Comparison of ENCODE assay signal across 21 cellular contexts in genomic region chr6:25028346-25028745, GRCh38.
A peak's percentile ranks its signal among the peaks of the same experiment; 100 is the strongest.
DNase-seq lines count a peak whose midpoint lies in the region.
"Had no signal": no experiment of that assay in that cellular context is flagged by ENCODE, and none has a peak within 500 bp of the region (broad histone marks: within the 10 kb centered on the region; RNA-seq: fewer than 3 reads in every experiment).

No MANE protein-coding gene starts in this region.

- no peaks in the 10 kb centered on the region for H3K27me3 Mint-ChIP-seq in activated naive CD4-positive, alpha-beta T cell treated with anti-CD3 and anti-CD28 coated beads, Interleukin-2, amount 50 U/mL, for 24 hours
- H3K27me3 Mint-ChIP-seq in IgD-negative memory B cell, result no peaks in the 10 kb centered on the region
- no peaks in the 10 kb centered on the region for H3K27me3 Mint-ChIP-seq in activated CD4-positive, alpha-beta memory T cell treated with anti-CD3 and anti-CD28 coated beads for 36 hours
- H3K27me3 Mint-ChIP-seq: stimulated activated naive B cell treated with anti-CD40 and anti-IgM and Interleukin-4, amounts not matched to agents 10 μg/mL and 1 μg/mL and 100 μg/mL, for 72 hours had no signal

- H3K9me3 ChIP-seq in MG63, result no peaks in the 10 kb centered on the region
- H3K9me3 ChIP-seq: thoracic aorta had no signal

- H3K9me3 Mint-ChIP-seq in activated naive CD4-positive, alpha-beta T cell treated with anti-CD3 and anti-CD28 coated beads, Interleukin-2, amount 50 U/mL, for 24 hours, result no peaks in the 10 kb centered on the region
- H3K9me3 Mint-ChIP-seq in IgD-negative memory B cell, result no peaks in the 10 kb centered on the region
- no peaks in the 10 kb centered on the region for H3K9me3 Mint-ChIP-seq in activated CD4-positive, alpha-beta memory T cell treated with anti-CD3 and anti-CD28 coated beads for 36 hours
- H3K9me3 Mint-ChIP-seq: stimulated activated naive B cell treated with anti-CD40 and anti-IgM and Interleukin-4, amounts not matched to agents 10 μg/mL and 1 μg/mL and 100 μg/mL, for 72 hours had no signal

- CTCF ChIA-PET in activated CD4-positive, alpha-beta memory T cell treated with anti-CD3 and anti-CD28 coated beads for 36 hours (lab: Charles Lee), result interaction anchor here (1.3 to 6.7 kb wide), 13 partner anchors 9 to 170 kb away, joined by 3 to 110 read pairs (median 27); partner anchors contain the start of gene RIPOR2

- no peaks in the 10 kb centered on the region for H3K36me3 ChIP-seq in MG63
- H3K36me3 ChIP-seq: thoracic aorta had no signal

- peak overlapping the region; percentile 18 for H3K27ac Mint-ChIP-seq in activated naive CD4-positive, alpha-beta T cell treated with anti-CD3 and anti-CD28 coated beads, Interleukin-2, amount 50 U/mL, for 24 hours
- H3K27ac Mint-ChIP-seq in IgD-negative memory B cell, result peak overlapping the region in 2 of 3 donors; percentile 93
- peak overlapping the region; percentile 96 for H3K27ac Mint-ChIP-seq in activated CD4-positive, alpha-beta memory T cell treated with anti-CD3 and anti-CD28 coated beads for 36 hours

- no peaks in the 10 kb centered on the region for H3K27me3 ChIP-seq in MG63

- no peak for DNase-seq in activated naive CD4-positive, alpha-beta T cell treated with anti-CD3 and anti-CD28 coated beads, Interleukin-2, amount 50 U/mL, for 16 hours
- no peak for DNase-seq in activated CD4-positive, alpha-beta memory T cell treated with anti-CD3 and anti-CD28 coated beads for 36 hours
- DNase-seq in ureter (ENCODE audit: low spot score), result peak; percentile 7
- no peak for DNase-seq in putamen (ENCODE audit: low spot score)
- DNase-seq in amniotic stem cell (lab: John Stamatoyannopoulos, UW), result no peak
- DNase-seq in MG63, result no peak
- DNase-seq: Calu3; cortex of kidney; GM23248; KBM-7; kidney; NCI-H1694 treated with DMSO at 0.1 percent for 48 hours; NCI-H2227 treated with DMSO at 0.1 percent for 48 hours; stimulated activated CD4-positive, alpha-beta T cell treated with anti-CD3 and anti-CD28 coated beads, Interleukin-1b, Interleukin-23, amount 100 ng/mL, for 48 hours; stimulated activated naive B cell treated with anti-CD40 and anti-IgM and Interleukin-4, amounts not matched to agents 10 μg/mL and 1 μg/mL and 100 μg/mL, for 72 hours had no signal

- intact Hi-C loops in activated CD4-positive, alpha-beta memory T cell treated with anti-CD3 and anti-CD28 coated beads for 36 hours (cut with micrococcal nuclease), result loop anchor here (5.0 kb wide), 1 partner anchor 144 kb away; no protein-coding TSS in a partner anchor

- POLR2A ChIA-PET in activated CD4-positive, alpha-beta memory T cell treated with anti-CD3 and anti-CD28 coated beads for 36 hours (lab: Charles Lee), result interaction anchor here (0.7 to 3.1 kb wide), 4 partner anchors 7 to 42 kb away, joined by 3 to 44 read pairs (median 18); no protein-coding TSS in a partner anchor

- H3K4me1 Mint-ChIP-seq in activated naive CD4-positive, alpha-beta T cell treated with anti-CD3 and anti-CD28 coated beads, Interleukin-2, amount 50 U/mL, for 24 hours, result peaks cover 45% of the 10 kb centered on the region
- peaks cover 33 to 42% (median 40%) of the 10 kb centered on the region in 3 donors for H3K4me1 Mint-ChIP-seq in IgD-negative memory B cell
- H3K4me1 Mint-ChIP-seq in activated CD4-positive, alpha-beta memory T cell treated with anti-CD3 and anti-CD28 coated beads for 36 hours (ENCODE audit: low read depth), result peaks cover 73% of the 10 kb centered on the region

- no peak overlapping the region for H3K4me3 ChIP-seq in MG63
- H3K4me3 ChIP-seq: GM23248, lung, PC-9, skin epidermis, thoracic aorta had no signal

- no peak overlapping the region for H3K4me3 Mint-ChIP-seq in activated naive CD4-positive, alpha-beta T cell treated with anti-CD3 and anti-CD28 coated beads, Interleukin-2, amount 50 U/mL, for 24 hours
- H3K4me3 Mint-ChIP-seq in IgD-negative memory B cell, result peak overlapping the region in 2 of 4 donors; percentile 77 to 95
- H3K4me3 Mint-ChIP-seq in activated CD4-positive, alpha-beta memory T cell treated with anti-CD3 and anti-CD28 coated beads for 36 hours, result peak overlapping the region; percentile 70

- H3K36me3 Mint-ChIP-seq in activated naive CD4-positive, alpha-beta T cell treated with anti-CD3 and anti-CD28 coated beads, Interleukin-2, amount 50 U/mL, for 24 hours, result no peaks in the 10 kb centered on the region
- peaks cover 2% of the 10 kb centered on the region for H3K36me3 Mint-ChIP-seq in IgD-negative memory B cell
- H3K36me3 Mint-ChIP-seq in activated CD4-positive, alpha-beta memory T cell treated with anti-CD3 and anti-CD28 coated beads for 36 hours, result peaks cover 14% of the 10 kb centered on the region

Comparison
In these comparisons a context has a peak if more than half of its experiments do, and no peak if none do; other contexts are left out.
1. H3K27ac Mint-ChIP-seq: peak in every context shown above with its lines; median percentile 96 in activated CD4-positive, alpha-beta memory T cell treated with anti-CD3 and anti-CD28 coated beads for 36 hours; 93 in IgD-negative memory B cell; 18 in activated naive CD4-positive, alpha-beta T cell treated with anti-CD3 and anti-CD28 coated beads, Interleukin-2, amount 50 U/mL, for 24 hours.